In the genomic region with DNA sequence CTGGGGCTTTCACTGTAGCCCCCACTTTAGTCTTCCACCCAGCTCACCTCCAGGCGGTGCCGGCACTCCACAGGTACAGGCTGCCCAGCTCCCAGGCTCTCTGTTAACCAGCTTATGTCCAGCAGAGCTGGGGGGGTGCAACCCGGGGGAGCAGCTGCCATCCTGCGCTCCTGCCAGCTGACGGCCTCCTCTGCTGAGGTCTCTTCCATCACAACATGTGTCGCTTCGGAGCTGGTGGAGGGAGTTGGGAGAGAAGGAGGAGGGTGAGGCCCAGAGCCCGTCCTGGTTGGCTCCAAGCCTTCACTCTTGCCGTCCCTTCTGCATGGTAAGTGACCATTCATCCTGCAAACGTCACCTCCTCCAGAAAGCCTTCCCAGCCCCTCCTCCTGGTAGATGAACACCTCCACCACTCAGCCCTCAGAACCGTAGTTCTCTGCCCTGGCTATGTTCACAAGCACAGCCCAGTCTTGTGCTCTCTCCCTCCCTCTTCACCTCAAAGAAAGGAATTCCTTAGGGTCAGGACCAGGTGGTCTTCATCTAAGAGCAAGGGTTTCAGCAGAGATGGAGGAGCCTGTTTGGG, we compare ENCODE assay signal across 11 cellular contexts. TPM values are rescaled to one million over a fixed set of nuclear protein-coding genes. Genes with fewer than 3 reads are reported as not detected.
DNase-seq lines count a peak whose midpoint lies in the region; ATAC-seq and TF ChIP-seq lines count a peak whose summit lies in the region.
"Had no signal": no experiment of that assay in that cellular context is flagged by ENCODE, and none has a peak within 500 bp of the region (broad histone marks: within the 10 kb centered on the region; RNA-seq: fewer than 3 reads in every experiment).

No MANE protein-coding gene starts in this region.

- H3K27me3 ChIP-seq in Peyer's patch: no peaks in the 10 kb centered on the region
- no peaks in the 10 kb centered on the region for H3K27me3 ChIP-seq in skeletal muscle tissue (ENCODE audit: control insufficient read depth in 3 of 3, insufficient read depth in 3 of 3, low read length in 3 of 3)

- in situ Hi-C loops in GM18951 (cut with MboI; ENCODE audit: low sequenced_read_pairs, unreplicated experiment): no loop called here

- H3K36me3 ChIP-seq in Peyer's patch (peaks cover 0 to 50% (median 0%) of the 10 kb centered on the region in 3 donors), skeletal muscle tissue (ENCODE audit: control insufficient read depth in 3 of 3, insufficient read depth in 3 of 3, low read length in 3 of 3) (peaks cover 32 to 40% (median 38%) of the 10 kb centered on the region in 3 donors)

- H3K4me3 ChIP-seq in Peyer's patch (peak overlapping the region in 3 of 4 donors; percentile 61 to 99 (median 71)), fibroblast of pulmonary artery (replicated peaks; ENCODE audit: low read depth, low read length) (peak overlapping the region; percentile 80), skeletal muscle tissue (ENCODE audit: low read length in 3 of 3) (peak overlapping the region; percentile 47 to 77 (median 54))

- TF ChIP-seq CTCF in Peyer's patch (IDR thresholded peaks at IDR 0.05) (no peak), fibroblast of pulmonary artery (IDR thresholded peaks at IDR 0.05; ENCODE audit: low read length, missing control alignments) (no peak)

- peaks cover 0 to 20% (median 11%) of the 10 kb centered on the region in 4 donors for H3K4me1 ChIP-seq in Peyer's patch
- H3K4me1 ChIP-seq in skeletal muscle tissue (ENCODE audit: control insufficient read depth in 3 of 3, insufficient read depth in 3 of 3, low read length in 3 of 3): peaks cover 58 to 67% (median 59%) of the 10 kb centered on the region in 3 donors

- DNase-seq in Peyer's patch: no peak
- no peak for DNase-seq in fibroblast of pulmonary artery (ENCODE audit: low read depth)
- DNase-seq in activated effector memory CD4-positive, alpha-beta T cell treated with anti-CD3 and anti-CD28 coated beads, Interleukin-2, amount 50 U/mL, for 16 hours: no peak
- no peak for DNase-seq in amygdala (lab: John Stamatoyannopoulos, UW)
- no peak for DNase-seq in AG08395 (ENCODE audit: low spot score)
- DNase-seq: activated effector memory CD4-positive, alpha-beta T cell treated with Interleukin-2 at 50 U/mL for 16 hours; NCI-H748 treated with DMSO at 0.1 percent for 48 hours; stimulated activated CD4-positive, alpha-beta T cell treated with anti-CD3 and anti-CD28 coated beads, Interleukin-1b, Interleukin-23, amount 100 ng/mL, for 48 hours had no signal

- TF ChIP-seq POLR2A in GM18951 (IDR thresholded peaks at IDR 0.05; ENCODE audit: extremely low read depth, insufficient read depth, insufficient read length): peak; percentile 7
- no peak for TF ChIP-seq POLR2A in Peyer's patch (IDR thresholded peaks at IDR 0.05)

- ATAC-seq in GM21390 (IDR thresholded peaks at IDR 0.05; ENCODE audit: unreplicated experiment): no peak

- H3K9me3 ChIP-seq in Peyer's patch (no peaks in the 10 kb centered on the region), skeletal muscle tissue (ENCODE audit: control insufficient read depth in 3 of 3, low read length in 3 of 3) (no peaks in the 10 kb centered on the region)

- peak overlapping the region in 3 of 4 donors; percentile 92 to 98 (median 95) for H3K27ac ChIP-seq in Peyer's patch
- peak overlapping the region; percentile 84 for H3K27ac ChIP-seq in skeletal muscle tissue (ENCODE audit: low read depth, low read length)

- H3K9ac ChIP-seq in skeletal muscle tissue (ENCODE audit: low read depth in 1 of 3, low read length in 3 of 3): peak overlapping the region; percentile 19 to 90 (median 21)

RNA-seq across cellular contexts. Expression of a gene that starts 1.6 kb away (rescaled TPM):
- total RNA-seq in Peyer's patch: 100 to 1,000 TPM in 2 of 4 donors, 10 to 100 TPM in 2; 49.5 to 150 (median 90.8) TPM
- total RNA-seq in skeletal muscle tissue: 12.5 TPM

RNA-seq across cellular contexts. Expression of a gene that starts 15.4 kb away (rescaled TPM):
- total RNA-seq in Peyer's patch (1 to 10 TPM in 2 of 4 donors, not detected in 2; 1.2 to 4.1 TPM), skeletal muscle tissue (618 TPM)

RNA-seq across cellular contexts. Expression of a gene that starts 23.4 kb away (rescaled TPM):
- total RNA-seq in Peyer's patch (100 to 1,000 TPM in 1 of 4 donors, 10 to 100 TPM in 3; 20.1 to 127 (median 58.0) TPM), skeletal muscle tissue (32.4 TPM)

RNA-seq across cellular contexts. Expression of a gene that starts 36.3 kb away (rescaled TPM):
- total RNA-seq in Peyer's patch (100 to 1,000 TPM; 100 to 303 (median 111) TPM), skeletal muscle tissue (41.2 TPM)

RNA-seq across cellular contexts. Expression of a gene that starts 42.6 kb away (rescaled TPM):
- total RNA-seq in Peyer's patch (10 to 100 TPM in 3 of 4 donors, 1 to 10 TPM in 1; 7.4 to 80.9 (median 28.4) TPM), skeletal muscle tissue (64.7 TPM)

Comparison
In these comparisons a context has a peak if more than half of its experiments do, and no peak if none do; other contexts are left out.
1. RNA of a gene that starts 15.4 kb away (total RNA-seq): 618 TPM in skeletal muscle tissue (single experiment); 1.2 to 4.1 TPM in Peyer's patch; every median in the first group is over 100 times any median in the second.
2. Peak in every context shown above with its lines, with median percentiles within 50 percentile points of each other: H3K4me3 ChIP-seq.